13 cellular contexts compared by ENCODE assay signal in genomic region chrX:52501362-52501761, GRCh38. TPM values are rescaled to one million over a fixed set of nuclear protein-coding genes. Genes with fewer than 3 reads are reported as not detected.
"Had no signal": no experiment of that assay in that cellular context is flagged by ENCODE, and none has a peak within 500 bp of the region (broad histone marks: within the 10 kb centered on the region; RNA-seq: fewer than 3 reads in every experiment).

No MANE protein-coding gene starts in this region.

RNA-seq across cellular contexts. Expression of gene XAGE1A, which starts 5.8 kb away (rescaled TPM):
- total RNA-seq: activated B cell treated with CpG ODN at 0.5 μM for 24 hours; activated CD4-positive, alpha-beta memory T cell treated with anti-CD3 and anti-CD28 coated beads for 36 hours; activated CD4-positive, alpha-beta memory T cell treated with anti-CD3 and anti-CD28 coated beads, Interleukin-2, amount 10 ng/mL, durations not matched to agents 7 days and 5 days; activated CD4-positive, alpha-beta T cell treated with anti-CD3 and anti-CD28 coated beads for 36 hours; activated CD4-positive, alpha-beta T cell treated with anti-CD3 and anti-CD28 coated beads, Interleukin-2, amount 10 ng/mL, durations not matched to agents 24 days and 14 days; activated CD4-positive, alpha-beta T cell treated with anti-CD3 and anti-CD28 coated beads, Interleukin-2, amount 10 ng/mL, durations not matched to agents 7 days and 5 days; activated CD8-positive, alpha-beta memory T cell treated with anti-CD3 and anti-CD28 coated beads for 36 hours; activated CD8-positive, alpha-beta memory T cell treated with anti-CD3 and anti-CD28 coated beads, Interleukin-2, amount 10 ng/mL, durations not matched to agents 7 days and 5 days; activated CD8-positive, alpha-beta T cell treated with anti-CD3 and anti-CD28 coated beads for 36 hours; activated CD8-positive, alpha-beta T cell treated with anti-CD3 and anti-CD28 coated beads, Interleukin-2, amount 10 ng/mL, durations not matched to agents 7 days and 5 days; T-helper 1 cell treated with Interleukin-12 subunit alpha and Interleukin-12 subunit beta and Interleukin-4 antibody, amounts not matched to agents 30 ng/mL and 1 ng/mL, for 36 hours; T-helper 17 cell; T-helper 2 cell treated with Interferon-gamma antibody and Interleukin-4, amounts not matched to agents 100 ng/mL and 5 ng/mL, for 36 hours had no signal

RNA-seq across cellular contexts. Expression of gene XAGE1B, which starts 15.5 kb away (rescaled TPM):
- total RNA-seq: activated B cell treated with CpG ODN at 0.5 μM for 24 hours; activated CD4-positive, alpha-beta memory T cell treated with anti-CD3 and anti-CD28 coated beads for 36 hours; activated CD4-positive, alpha-beta memory T cell treated with anti-CD3 and anti-CD28 coated beads, Interleukin-2, amount 10 ng/mL, durations not matched to agents 7 days and 5 days; activated CD4-positive, alpha-beta T cell treated with anti-CD3 and anti-CD28 coated beads for 36 hours; activated CD4-positive, alpha-beta T cell treated with anti-CD3 and anti-CD28 coated beads, Interleukin-2, amount 10 ng/mL, durations not matched to agents 24 days and 14 days; activated CD4-positive, alpha-beta T cell treated with anti-CD3 and anti-CD28 coated beads, Interleukin-2, amount 10 ng/mL, durations not matched to agents 7 days and 5 days; activated CD8-positive, alpha-beta memory T cell treated with anti-CD3 and anti-CD28 coated beads for 36 hours; activated CD8-positive, alpha-beta memory T cell treated with anti-CD3 and anti-CD28 coated beads, Interleukin-2, amount 10 ng/mL, durations not matched to agents 7 days and 5 days; activated CD8-positive, alpha-beta T cell treated with anti-CD3 and anti-CD28 coated beads for 36 hours; activated CD8-positive, alpha-beta T cell treated with anti-CD3 and anti-CD28 coated beads, Interleukin-2, amount 10 ng/mL, durations not matched to agents 7 days and 5 days; T-helper 1 cell treated with Interleukin-12 subunit alpha and Interleukin-12 subunit beta and Interleukin-4 antibody, amounts not matched to agents 30 ng/mL and 1 ng/mL, for 36 hours; T-helper 17 cell; T-helper 2 cell treated with Interferon-gamma antibody and Interleukin-4, amounts not matched to agents 100 ng/mL and 5 ng/mL, for 36 hours had no signal
